11 cellular contexts compared by ENCODE assay signal in the genomic region with DNA sequence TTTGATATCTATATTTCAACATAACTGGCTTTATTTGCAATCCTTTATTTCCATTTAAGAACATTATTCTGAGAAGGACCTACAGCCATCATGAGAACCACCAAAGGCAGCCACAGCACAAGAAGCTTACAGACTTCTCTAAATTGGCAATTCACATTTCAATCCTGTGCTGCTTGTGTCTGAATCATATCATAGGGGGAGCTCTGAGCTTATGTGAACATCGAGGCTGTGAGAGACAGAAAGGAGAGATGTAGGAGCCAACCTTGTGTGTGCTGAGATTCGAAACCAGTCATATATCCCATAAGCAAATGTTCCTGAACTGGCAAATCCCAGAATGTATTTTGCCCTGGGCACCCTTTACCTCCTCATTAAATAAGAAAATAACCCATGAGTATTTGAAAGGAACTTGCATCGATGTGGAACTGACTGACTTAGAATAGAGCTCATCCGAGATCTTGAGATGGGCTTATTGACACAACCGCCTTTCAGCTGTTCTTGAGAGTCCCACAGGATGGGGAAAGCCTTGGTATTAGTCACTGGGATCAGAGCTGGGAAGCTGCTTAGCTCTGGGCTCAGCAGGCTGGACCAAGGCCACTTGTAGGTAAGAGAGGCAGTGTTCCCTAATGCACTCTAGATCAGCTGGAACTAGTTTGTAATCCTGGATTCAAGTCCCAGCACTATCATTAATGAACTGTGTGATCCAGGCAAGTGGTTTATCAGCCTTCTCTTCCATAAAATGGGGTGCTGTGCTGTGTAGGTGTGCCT.
DNase-seq lines count a peak whose midpoint lies in the region; ATAC-seq and TF ChIP-seq lines count a peak whose summit lies in the region.
"Had no signal": no experiment of that assay in that cellular context is flagged by ENCODE, and none has a peak within 500 bp of the region (broad histone marks: within the 10 kb centered on the region; RNA-seq: fewer than 3 reads in every experiment).

No MANE protein-coding gene starts in this region.

- no peaks in the 10 kb centered on the region for H3F3A ChIP-seq in OCI-LY1 (ENCODE audit: insufficient read depth, low read length)

- DNase-seq in NCI-H1417 (lab: John Stamatoyannopoulos, UW) (peak in 2 of 3 experiments; percentile 6 to 26), NCI-H1417 treated with DMSO at 0.1 percent for 48 hours (lab: John Stamatoyannopoulos, UW) (no peak), fibroblast of the aortic adventitia (ENCODE audit: low read depth) (peak; percentile 36), LoVo (ENCODE audit: low spot score) (no peak)
- no peak for DNase-seq in stimulated activated CD4-positive, alpha-beta T cell treated with anti-CD3 and anti-CD28 coated beads, Interleukin-2, amount 100 ng/mL, for 48 hours
- DNase-seq: GF-D8; NCI-H446; stimulated activated CD4-positive, alpha-beta T cell treated with anti-CD3 and anti-CD28 coated beads, Interleukin-12 subunit alpha, Interleukin-12 subunit beta, amount 100 ng/mL, for 4 hours had no signal

- H3K4me1 ChIP-seq in OCI-LY1 (ENCODE audit: insufficient read depth, low read length, severe bottlenecking), result no peaks in the 10 kb centered on the region
- H3K4me1 ChIP-seq in stomach smooth muscle (ENCODE audit: control insufficient read depth, insufficient read depth, low read length), result peaks cover 68% of the 10 kb centered on the region

- H4K20me1 ChIP-seq in OCI-LY1 (ENCODE audit: insufficient read depth, low read length), result no peaks in the 10 kb centered on the region

- no peaks in the 10 kb centered on the region for H3K9me2 ChIP-seq in OCI-LY1 (ENCODE audit: low read depth, low read length)

- H3K9ac ChIP-seq in OCI-LY1 (ENCODE audit: low read length), result no peak overlapping the region
- no peak overlapping the region for H3K9ac ChIP-seq in stomach smooth muscle (ENCODE audit: low read length in 2 of 2)

- peak; percentile 7; the same call in 1 of the 2 replicates for TF ChIP-seq CTCF in OCI-LY1 (IDR thresholded peaks at IDR 0.05; ENCODE audit: low read length)
- TF ChIP-seq CTCF in fibroblast of the aortic adventitia (IDR thresholded peaks at IDR 0.05; ENCODE audit: insufficient read depth, low read length), result no peak

- no peaks in the 10 kb centered on the region for H3K79me2 ChIP-seq in OCI-LY1 (ENCODE audit: insufficient read depth, low read length)

- H2AFZ ChIP-seq in OCI-LY1 (ENCODE audit: low read length), result no peak overlapping the region

- H3K4me3 ChIP-seq in OCI-LY1 (ENCODE audit: low read depth, low read length, poor library complexity, severe bottlenecking), result no peak overlapping the region
- H3K4me3 ChIP-seq in fibroblast of the aortic adventitia (ENCODE audit: low read depth, low read length), result no peak overlapping the region
- H3K4me3 ChIP-seq in stomach smooth muscle (ENCODE audit: low read length in 2 of 2), result peak overlapping the region in 1 of 2 donors; percentile 22

- H3K27me3 ChIP-seq in OCI-LY1 (ENCODE audit: insufficient read depth, low read length), result no peaks in the 10 kb centered on the region
- H3K27me3 ChIP-seq in stomach smooth muscle (ENCODE audit: control insufficient read depth in 1 of 2, insufficient read depth in 2 of 2, low read length in 2 of 2), result no peaks in the 10 kb centered on the region

- no peak overlapping the region for H3K4me2 ChIP-seq in OCI-LY1 (ENCODE audit: low read length)

- H3K9me3 ChIP-seq in OCI-LY1 (ENCODE audit: low read length) (no peaks in the 10 kb centered on the region), stomach smooth muscle (ENCODE audit: control insufficient read depth in 2 of 2, low read length in 2 of 2) (no peaks in the 10 kb centered on the region)

- ATAC-seq in HG02642 (IDR thresholded peaks at IDR 0.05; ENCODE audit: poor library complexity, unreplicated experiment), result no peak

- no peak overlapping the region for H3K27ac ChIP-seq in OCI-LY1 (ENCODE audit: low read depth, low read length, poor library complexity, severe bottlenecking)
- peak overlapping the region; percentile 90 for H3K27ac ChIP-seq in stomach smooth muscle (ENCODE audit: low read length)

- no peaks in the 10 kb centered on the region for H3K36me3 ChIP-seq in OCI-LY1 (ENCODE audit: insufficient read depth, low read length)
- no peaks in the 10 kb centered on the region for H3K36me3 ChIP-seq in stomach smooth muscle (ENCODE audit: control insufficient read depth in 2 of 2, insufficient read depth in 2 of 2, low read length in 2 of 2)

Comparison
In these comparisons a context has a peak if more than half of its experiments do, and no peak if none do; other contexts are left out.
1. DNase-seq: peak in NCI-H1417 (2 of 3) and fibroblast of the aortic adventitia (single experiment); none in NCI-H1417 treated with DMSO at 0.1 percent for 48 hours (single experiment), stimulated activated CD4-positive, alpha-beta T cell treated with anti-CD3 and anti-CD28 coated beads, Interleukin-2, amount 100 ng/mL, for 48 hours (0 of 2) and LoVo (single experiment).